Comparison of ENCODE assay signal across 37 cellular contexts in the genomic region with DNA sequence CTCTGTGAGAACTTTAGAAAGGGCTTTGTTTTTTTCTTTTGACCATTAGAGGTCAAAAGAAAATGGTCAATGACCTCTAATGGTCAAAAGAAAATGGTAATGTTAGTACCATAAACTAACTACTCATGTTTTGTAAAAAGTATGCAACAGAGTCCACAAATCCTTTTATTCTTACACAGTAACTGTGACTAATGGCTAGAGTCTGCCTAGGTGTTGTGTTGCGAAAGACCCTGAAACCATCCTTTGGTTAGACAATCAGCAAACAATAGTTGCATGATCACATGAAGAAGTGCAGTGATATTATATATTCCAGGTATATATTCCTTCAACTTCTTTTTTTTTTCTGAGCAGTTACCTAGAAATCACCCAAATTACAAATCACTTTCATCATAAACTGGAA. TPM values are rescaled to one million over a fixed set of nuclear protein-coding genes. Genes with fewer than 3 reads are reported as not detected.
DNase-seq lines count a peak whose midpoint lies in the region; ATAC-seq, FAIRE-seq and TF ChIP-seq lines count a peak whose summit lies in the region.
"Had no signal": no experiment of that assay in that cellular context is flagged by ENCODE, and none has a peak within 500 bp of the region (broad histone marks: within the 10 kb centered on the region; RNA-seq: fewer than 3 reads in every experiment).

No MANE protein-coding gene starts in this region.

- intact Hi-C loops in HepG2 (cut with micrococcal nuclease; ENCODE audit: unreplicated experiment) = loop anchor here (2.0 to 5.0 kb wide), 2 partner anchors 41 to 241 kb away; a partner anchor contains a TSS
- intact Hi-C loops in right lobe of liver (cut with DNase I) = no loop called here
- intact Hi-C loops in activated CD4-positive, alpha-beta T cell treated with anti-CD3 and anti-CD28 coated beads, Interleukin-2, amount 10 ng/mL, durations not matched to agents 24 days and 14 days (cut with micrococcal nuclease) = no loop called here

- no peaks in the 10 kb centered on the region for H3K9me3 Mint-ChIP-seq in activated T-cell treated with anti-CD3 and anti-CD28 coated beads, Interleukin-2, amount 50 U/mL, for 24 hours
- H3K9me3 Mint-ChIP-seq in progenitor cell of endocrine pancreas (ENCODE audit: low read depth) = no peaks in the 10 kb centered on the region
- no peaks in the 10 kb centered on the region for H3K9me3 Mint-ChIP-seq in activated CD4-positive, alpha-beta T cell treated with anti-CD3 and anti-CD28 coated beads, Interleukin-2, amount 10 ng/mL, durations not matched to agents 24 days and 14 days
- H3K9me3 Mint-ChIP-seq: activated naive CD4-positive, alpha-beta T cell treated with anti-CD3 and anti-CD28 coated beads, Interleukin-2, amount 50 U/mL, for 24 hours; activated T-helper 2 cell treated with anti-CD3 and anti-CD28 coated beads, Interferon-gamma antibody, Interleukin-2, Interleukin-4, amounts not matched to agents 10 μg/mL and 5 μg/mL and 100 μg/mL, durations not matched to agents 14 hours and 24 hours and 36 hours; stimulated activated naive CD8-positive, alpha-beta T cell treated with anti-CD3 and anti-CD28 coated beads, Interleukin-15, amount 100 ng/mL, for 72 hours had no signal

- no TSS peak for BruUV-seq in HepG2 (replicated peaks; lab: Mats Ljungman, UMichigan)

- TF ChIP-seq RAD21 in HepG2 (CRISPR knock-in tag; IDR thresholded peaks at IDR 0.05) = no peak

- H3K9me3 ChIP-seq in HepG2 (ENCODE audit: low read length) = 0 out of 2 replicates have a peak, but pooled peaks cover under 1% of the 10 kb centered on the region
- H3K9me3 ChIP-seq in right lobe of liver = no peaks in the 10 kb centered on the region
- H3K9me3 ChIP-seq in adipocyte (ENCODE audit: control insufficient read depth, low read length) = no peaks in the 10 kb centered on the region
- H3K9me3 ChIP-seq: gastroesophageal sphincter, left lung, Peyer's patch, right atrium auricular region had no signal

- no peak overlapping the region for H3K27ac Mint-ChIP-seq in activated T-cell treated with anti-CD3 and anti-CD28 coated beads, Interleukin-2, amount 50 U/mL, for 24 hours
- H3K27ac Mint-ChIP-seq in progenitor cell of endocrine pancreas = no peak overlapping the region
- no peak overlapping the region for H3K27ac Mint-ChIP-seq in activated CD4-positive, alpha-beta T cell treated with anti-CD3 and anti-CD28 coated beads, Interleukin-2, amount 10 ng/mL, durations not matched to agents 24 days and 14 days
- H3K27ac Mint-ChIP-seq: activated CD4-positive, alpha-beta T cell treated with anti-CD3 and anti-CD28 coated beads for 36 hours; activated naive CD4-positive, alpha-beta T cell treated with anti-CD3 and anti-CD28 coated beads, Interleukin-2, amount 50 U/mL, for 24 hours; activated T-helper 2 cell treated with anti-CD3 and anti-CD28 coated beads, Interferon-gamma antibody, Interleukin-2, Interleukin-4, amounts not matched to agents 10 μg/mL and 5 μg/mL and 100 μg/mL, durations not matched to agents 14 hours and 24 hours and 36 hours; CD4-positive, alpha-beta memory T cell; stimulated activated naive CD8-positive, alpha-beta T cell treated with anti-CD3 and anti-CD28 coated beads, Interleukin-15, amount 100 ng/mL, for 72 hours had no signal

- CTCF ChIA-PET in HepG2 (lab: Yijun Ruan, JAX; ENCODE audit: low intra/inter-chr PET ratio, low total read pairs) = no interaction called here

- no peaks in the 10 kb centered on the region for H3K36me3 Mint-ChIP-seq in activated T-cell treated with anti-CD3 and anti-CD28 coated beads, Interleukin-2, amount 50 U/mL, for 24 hours (ENCODE audit: low read depth)
- H3K36me3 Mint-ChIP-seq in progenitor cell of endocrine pancreas (ENCODE audit: insufficient read depth) = no peaks in the 10 kb centered on the region
- H3K36me3 Mint-ChIP-seq in activated CD4-positive, alpha-beta T cell treated with anti-CD3 and anti-CD28 coated beads, Interleukin-2, amount 10 ng/mL, durations not matched to agents 24 days and 14 days (ENCODE audit: low read depth) = no peaks in the 10 kb centered on the region
- H3K36me3 Mint-ChIP-seq: activated naive CD4-positive, alpha-beta T cell treated with anti-CD3 and anti-CD28 coated beads, Interleukin-2, amount 50 U/mL, for 24 hours; CD4-positive, alpha-beta memory T cell had no signal

- ATAC-seq in HepG2 = peak; percentile 76
- ATAC-seq in right lobe of liver = no peak
- no peak for ATAC-seq in HG03460 (IDR thresholded peaks at IDR 0.05; ENCODE audit: unreplicated experiment)
- ATAC-seq: activated CD4-positive, alpha-beta T cell treated with anti-CD3 and anti-CD28 coated beads for 36 hours; gastroesophageal sphincter; left lung; stimulated activated naive CD8-positive, alpha-beta T cell treated with anti-CD3 and anti-CD28 coated beads, Interleukin-15, amount 100 ng/mL, for 72 hours had no signal

- peak in 1 of 2 experiments; percentile 21; a peak in 1 of 4 replicates for TF ChIP-seq EP300 in HepG2 (IDR thresholded peaks at IDR 0.05; ENCODE audit: low read depth in 2 of 2, low read length in 2 of 2)
- TF ChIP-seq EP300 in HepG2 (CRISPR knock-in tag; IDR thresholded peaks at IDR 0.05; ENCODE audit: borderline replicate concordance) = no peak

- H3K4me1 ChIP-seq in HepG2 (ENCODE audit: insufficient read depth, low read length) = peaks cover 15% of the 10 kb centered on the region; the same call in 1 of the 2 replicates
- H3K4me1 ChIP-seq in right lobe of liver = no peaks in the 10 kb centered on the region
- no peaks in the 10 kb centered on the region for H3K4me1 ChIP-seq in adipocyte (ENCODE audit: control insufficient read depth, insufficient read depth, low read length)
- H3K4me1 ChIP-seq: gastroesophageal sphincter, left lung, parathyroid adenoma, Peyer's patch, right atrium auricular region had no signal

- H3K4me1 Mint-ChIP-seq in activated T-cell treated with anti-CD3 and anti-CD28 coated beads, Interleukin-2, amount 50 U/mL, for 24 hours (ENCODE audit: low read depth) = no peaks in the 10 kb centered on the region
- no peaks in the 10 kb centered on the region for H3K4me1 Mint-ChIP-seq in progenitor cell of endocrine pancreas (ENCODE audit: low read depth)
- no peaks in the 10 kb centered on the region for H3K4me1 Mint-ChIP-seq in activated CD4-positive, alpha-beta T cell treated with anti-CD3 and anti-CD28 coated beads, Interleukin-2, amount 10 ng/mL, durations not matched to agents 24 days and 14 days
- H3K4me1 Mint-ChIP-seq: activated CD4-positive, alpha-beta T cell treated with anti-CD3 and anti-CD28 coated beads for 36 hours; activated naive CD4-positive, alpha-beta T cell treated with anti-CD3 and anti-CD28 coated beads, Interleukin-2, amount 50 U/mL, for 24 hours; CD4-positive, alpha-beta memory T cell; stimulated activated naive CD8-positive, alpha-beta T cell treated with anti-CD3 and anti-CD28 coated beads, Interleukin-15, amount 100 ng/mL, for 72 hours had no signal

- H3K36me3 ChIP-seq in HepG2 (replicated peaks in 1 of 2; ENCODE audit: control insufficient read depth in 1 of 2, insufficient read depth in 2 of 2, low read length in 2 of 2) (no peaks in the 10 kb centered on the region), right lobe of liver (no peaks in the 10 kb centered on the region), adipocyte (ENCODE audit: control insufficient read depth, insufficient read depth, low read length, severe bottlenecking) (no peaks in the 10 kb centered on the region)
- H3K36me3 ChIP-seq: gastroesophageal sphincter, left lung, Peyer's patch, right atrium auricular region had no signal

- H3K4me2 ChIP-seq in HepG2 (ENCODE audit: low read depth, low read length) = no peak overlapping the region

- H3K79me2 ChIP-seq in HepG2 (ENCODE audit: insufficient read depth, low read length) = no peaks in the 10 kb centered on the region
- H3K79me2 ChIP-seq: parathyroid adenoma had no signal

- no peaks in the 10 kb centered on the region for H3K27me3 ChIP-seq in HepG2 (ENCODE audit: control insufficient read depth in 1 of 2, insufficient read depth in 2 of 2, low read length in 2 of 2)
- no peaks in the 10 kb centered on the region for H3K27me3 ChIP-seq in right lobe of liver
- no peaks in the 10 kb centered on the region for H3K27me3 ChIP-seq in adipocyte (replicated peaks; ENCODE audit: control insufficient read depth, insufficient read depth, low read length)
- H3K27me3 ChIP-seq: gastroesophageal sphincter, left lung, Peyer's patch, right atrium auricular region had no signal

- POLR2A ChIA-PET in HepG2 (lab: Yijun Ruan, JAX) = no interaction called here

- H3K27me3 Mint-ChIP-seq in activated T-cell treated with anti-CD3 and anti-CD28 coated beads, Interleukin-2, amount 50 U/mL, for 24 hours = no peaks in the 10 kb centered on the region
- H3K27me3 Mint-ChIP-seq in progenitor cell of endocrine pancreas = no peaks in the 10 kb centered on the region
- H3K27me3 Mint-ChIP-seq in activated CD4-positive, alpha-beta T cell treated with anti-CD3 and anti-CD28 coated beads, Interleukin-2, amount 10 ng/mL, durations not matched to agents 24 days and 14 days = no peaks in the 10 kb centered on the region
- H3K27me3 Mint-ChIP-seq: activated CD4-positive, alpha-beta T cell treated with anti-CD3 and anti-CD28 coated beads for 36 hours; activated naive CD4-positive, alpha-beta T cell treated with anti-CD3 and anti-CD28 coated beads, Interleukin-2, amount 50 U/mL, for 24 hours; CD4-positive, alpha-beta memory T cell; stimulated activated naive CD8-positive, alpha-beta T cell treated with anti-CD3 and anti-CD28 coated beads, Interleukin-15, amount 100 ng/mL, for 72 hours had no signal

- WGBS in HepG2 (ENCODE audit: low lambda C conversion rate) = 85% methylated on average over 1 of the region's 1 CpG
- 77% methylated on average over 1 of the region's 1 CpG for WGBS in right lobe of liver (ENCODE audit: insufficient coverage, low coverage, low lambda C conversion rate, missing lambda C conversion rate)

- no peak for TF ChIP-seq CTCF in HepG2 (CRISPR knock-in tag; IDR thresholded peaks at IDR 0.05)
- no peak for TF ChIP-seq CTCF in right lobe of liver (IDR thresholded peaks at IDR 0.05)
- TF ChIP-seq CTCF in fibroblast of the aortic adventitia (IDR thresholded peaks at IDR 0.05; ENCODE audit: insufficient read depth, low read length) = no peak
- no peak for TF ChIP-seq CTCF in progenitor cell of endocrine pancreas (IDR thresholded peaks at IDR 0.05; ENCODE audit: unreplicated experiment)

- in situ Hi-C loops in HepG2 (cut with HindIII; ENCODE audit: extremely low pct_ligation_motif_present, low pct_unique_long_range_greater_than_20kb) = no loop called here

- H3K27ac ChIP-seq in HepG2 (ENCODE audit: extremely low read length, insufficient read depth, low read length) (no peak overlapping the region), right lobe of liver (no peak overlapping the region)
- H3K27ac ChIP-seq: gastroesophageal sphincter, left lung, parathyroid adenoma, Peyer's patch, right atrium auricular region, VCaP had no signal

- no peak overlapping the region for H3K9ac ChIP-seq in HepG2 (ENCODE audit: insufficient read depth, low read depth, low read length)
- H3K9ac ChIP-seq in adipocyte (ENCODE audit: low read length) = no peak overlapping the region
- H3K9ac ChIP-seq: parathyroid adenoma had no signal

- no peak for TF ChIP-seq POLR2A in HepG2 (IDR thresholded peaks at IDR 0.05; ENCODE audit: insufficient read depth in 1 of 2, low read depth in 2 of 2, low read length in 2 of 2)
- TF ChIP-seq POLR2A in right lobe of liver (IDR thresholded peaks at IDR 0.05) = no peak

- H2AFZ ChIP-seq in HepG2 (ENCODE audit: low read length) = no peak overlapping the region
- H2AFZ ChIP-seq: parathyroid adenoma had no signal

- H3K4me3 ChIP-seq in HepG2 (replicated peaks in 1 of 3; ENCODE audit: insufficient read depth in 1 of 3, low read depth in 2 of 3, low read length in 3 of 3) = no peak overlapping the region
- no peak overlapping the region for H3K4me3 ChIP-seq in right lobe of liver
- no peak overlapping the region for H3K4me3 ChIP-seq in adipocyte (ENCODE audit: low read length)
- H3K4me3 ChIP-seq in fibroblast of the aortic adventitia (ENCODE audit: low read depth, low read length) = no peak overlapping the region
- H3K4me3 ChIP-seq: gastroesophageal sphincter, left lung, Peyer's patch, right atrium auricular region had no signal

- H3K4me3 Mint-ChIP-seq in activated T-cell treated with anti-CD3 and anti-CD28 coated beads, Interleukin-2, amount 50 U/mL, for 24 hours = no peak overlapping the region
- no peak overlapping the region for H3K4me3 Mint-ChIP-seq in progenitor cell of endocrine pancreas (ENCODE audit: low read depth)
- no peak overlapping the region for H3K4me3 Mint-ChIP-seq in activated CD4-positive, alpha-beta T cell treated with anti-CD3 and anti-CD28 coated beads, Interleukin-2, amount 10 ng/mL, durations not matched to agents 24 days and 14 days
- H3K4me3 Mint-ChIP-seq: activated CD4-positive, alpha-beta T cell treated with anti-CD3 and anti-CD28 coated beads for 36 hours; activated naive CD4-positive, alpha-beta T cell treated with anti-CD3 and anti-CD28 coated beads, Interleukin-2, amount 50 U/mL, for 24 hours; CD4-positive, alpha-beta memory T cell; neural crest cell; stimulated activated naive CD8-positive, alpha-beta T cell treated with anti-CD3 and anti-CD28 coated beads, Interleukin-15, amount 100 ng/mL, for 72 hours had no signal

- DNase-seq in HepG2 (ENCODE audit: low spot score) = peak; percentile 54
- DNase-seq in right lobe of liver = no peak
- peak; percentile 38 for DNase-seq in adipocyte (ENCODE audit: low read depth)
- DNase-seq in fibroblast of the aortic adventitia (ENCODE audit: low read depth) = peak; percentile 13
- no peak for DNase-seq in activated T-cell treated with anti-CD3 and anti-CD28 coated beads, Interleukin-2, amount 50 U/mL, for 24 hours
- no peak for DNase-seq in progenitor cell of endocrine pancreas (ENCODE audit: low spot score, unreplicated experiment)
- no peak for DNase-seq in activated CD4-positive, alpha-beta T cell treated with anti-CD3 and anti-CD28 coated beads, Interleukin-2, amount 10 ng/mL, durations not matched to agents 24 days and 14 days
- DNase-seq: activated CD4-positive, alpha-beta T cell treated with anti-CD3 and anti-CD28 coated beads for 36 hours; aorta; caudate nucleus; CD4-positive, alpha-beta memory T cell; cortex of kidney; effector memory CD4-positive, alpha-beta T cell; hypothalamus; KBM-7; left lung; mesenchymal stem cell; MM.1S; NCI-H1436; NCI-H2081 treated with DMSO at 0.1 percent for 48 hours; NCI-H446 treated with DMSO at 0.1 percent for 48 hours; NCI-H774; Peyer's patch; SIG-M5; stimulated activated CD4-positive, alpha-beta T cell treated with anti-CD3 and anti-CD28 coated beads, Interleukin-2, amount 100 ng/mL, for 48 hours; stimulated activated naive CD8-positive, alpha-beta T cell treated with anti-CD3 and anti-CD28 coated beads, Interleukin-15, amount 100 ng/mL, for 72 hours; SW 1271 had no signal

- no peaks in the 10 kb centered on the region for H4K20me1 ChIP-seq in HepG2 (ENCODE audit: insufficient read depth, low read length)

- no peak for FAIRE-seq in HepG2 (lab: Jason Lieb, UNC)
- FAIRE-seq: A204.1, urothelium cell line had no signal

RNA-seq across cellular contexts. Expression of a gene that starts 40.9 kb away (rescaled TPM):
- total RNA-seq in HepG2 (2016; rRNA removed; fragmentation: Illumina TruSeq; extraction: Trizol) = not detected in 2 replicates
- not detected in 2 replicates for total RNA-seq in HepG2 (2016; cell fraction: cytosol; rRNA removed; fragmentation: Illumina TruSeq; extraction: Trizol; ENCODE audit: low read depth)
- total RNA-seq in HepG2 (2016; cell fraction: insoluble cytoplasmic fraction; rRNA removed; fragmentation: Illumina TruSeq; extraction: Trizol) = 0.03 TPM in 1 of 2 replicates, not detected in the other
- total RNA-seq in HepG2 (2016; cell fraction: membrane; rRNA removed; fragmentation: Illumina TruSeq; extraction: Trizol) = not detected in 2 replicates
- not detected in 2 replicates for total RNA-seq in HepG2 (2016; cell fraction: nucleus; rRNA removed; fragmentation: Illumina TruSeq; extraction: Trizol)
- polyA plus RNA-seq in HepG2 (2011; rRNA removed) = not detected in 2 replicates
- not detected in 2 replicates for polyA plus RNA-seq in HepG2 (2011; cell fraction: cytosol; rRNA removed)
- not detected in 2 replicates for polyA plus RNA-seq in HepG2 (2011; cell fraction: nucleus; rRNA removed)
- 0.01 TPM in 1 of 2 replicates, not detected in the other for polyA plus RNA-seq in HepG2 (2012)
- not detected in 2 replicates for polyA plus RNA-seq in HepG2 (2016; cell fraction: cytosol; fragmentation: Illumina TruSeq; extraction: Trizol; ENCODE audit: low read depth)
- polyA plus RNA-seq in HepG2 (2016; cell fraction: insoluble cytoplasmic fraction; fragmentation: Illumina TruSeq; extraction: Trizol; ENCODE audit: low read depth) = not detected in 2 replicates
- polyA plus RNA-seq in HepG2 (2016; cell fraction: membrane; fragmentation: Illumina TruSeq; extraction: Trizol; ENCODE audit: low read depth) = not detected in 2 replicates
- polyA plus RNA-seq in HepG2 (2016; cell fraction: nucleus; fragmentation: Illumina TruSeq; extraction: Trizol; ENCODE audit: insufficient read depth, low read depth) = not detected in 2 replicates
- polyA minus RNA-seq in HepG2 (2011; rRNA and poly(A)+ RNA removed; ENCODE audit: low replicate concordance) = 0.68 and 3.3 TPM in 2 replicates
- polyA minus RNA-seq in HepG2 (2011; cell fraction: cytosol; rRNA and poly(A)+ RNA removed) = not detected in 2 replicates
- not detected in 2 replicates for polyA minus RNA-seq in HepG2 (2011; cell fraction: nucleus; rRNA and poly(A)+ RNA removed)
- total RNA-seq in right lobe of liver = under 1 TPM; 0.02 to 0.31 (median 0.14) TPM
- total RNA-seq in fibroblast of the aortic adventitia (ENCODE audit: low replicate concordance) = 1.1 and 20.7 TPM in 2 replicates
- total RNA-seq in progenitor cell of endocrine pancreas = 1.6 and 3.1 TPM in 2 replicates
- not detected in 2 replicates for total RNA-seq in activated CD4-positive, alpha-beta T cell treated with anti-CD3 and anti-CD28 coated beads, Interleukin-2, amount 10 ng/mL, durations not matched to agents 24 days and 14 days
- total RNA-seq: activated CD4-positive, alpha-beta T cell treated with anti-CD3 and anti-CD28 coated beads for 36 hours; activated T-helper 2 cell treated with anti-CD3 and anti-CD28 coated beads, Interferon-gamma antibody, Interleukin-2, Interleukin-4, amounts not matched to agents 10 μg/mL and 5 μg/mL and 100 μg/mL, durations not matched to agents 14 hours and 24 hours and 36 hours; CD4-positive, alpha-beta memory T cell had no signal
- polyA plus RNA-seq: CD4-positive, alpha-beta memory T cell had no signal

Comparison
In these comparisons a context has a peak if more than half of its experiments do, and no peak if none do; other contexts are left out.
1. DNase-seq: peak in HepG2 (single experiment), adipocyte (single experiment) and fibroblast of the aortic adventitia (single experiment); none in right lobe of liver (0 of 3), activated T-cell treated with anti-CD3 and anti-CD28 coated beads, Interleukin-2, amount 50 U/mL, for 24 hours (single experiment), progenitor cell of endocrine pancreas (single experiment) and activated CD4-positive, alpha-beta T cell treated with anti-CD3 and anti-CD28 coated beads, Interleukin-2, amount 10 ng/mL, durations not matched to agents 24 days and 14 days (single experiment).